ENCODE assay signal across 8 cellular contexts in the genomic region with DNA sequence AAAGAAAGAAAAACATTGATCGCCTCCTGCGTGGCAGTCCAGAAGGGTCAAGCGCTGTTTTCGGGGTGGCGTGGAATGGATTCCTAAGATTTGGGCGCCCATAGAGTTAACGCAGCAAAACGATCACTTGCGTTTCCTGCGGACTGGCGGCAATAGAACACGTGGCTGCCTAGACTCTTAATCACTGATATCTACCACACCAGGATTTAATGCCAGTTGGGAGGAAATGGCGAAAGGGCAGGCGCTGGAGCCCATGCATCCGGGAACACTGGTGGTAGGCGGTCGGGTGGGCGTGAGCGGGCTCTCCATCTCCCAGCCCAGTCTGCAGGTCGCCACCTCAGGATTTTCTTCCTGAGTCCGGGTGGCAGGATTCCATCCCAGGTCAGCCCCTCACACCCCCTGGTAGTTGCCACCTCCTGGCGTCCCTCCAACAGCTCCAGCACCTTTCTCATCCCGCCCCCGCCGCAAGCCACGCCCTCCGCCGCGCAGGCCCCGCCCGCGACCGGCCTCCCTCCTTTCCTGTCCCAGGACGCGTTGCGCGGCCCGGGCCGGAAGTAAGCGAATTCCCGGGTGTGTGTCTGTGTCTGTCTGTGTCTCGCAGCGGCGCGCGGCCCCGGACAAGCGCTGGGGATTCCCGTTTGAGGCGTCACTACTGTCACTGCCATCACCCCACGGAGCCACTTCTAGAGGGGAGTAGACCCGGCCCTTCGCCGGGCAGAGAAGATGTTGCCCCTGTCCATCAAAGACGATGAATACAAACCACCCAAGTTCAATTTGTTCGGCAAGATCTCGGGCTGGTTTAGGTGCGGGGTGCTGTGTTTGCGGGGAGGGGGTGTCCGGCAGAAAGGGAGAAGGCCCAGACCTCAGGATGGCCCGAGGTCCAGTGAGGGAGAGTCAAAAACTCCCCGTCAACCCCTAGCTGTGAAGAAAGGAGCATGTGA. TPM values are rescaled to one million over a fixed set of nuclear protein-coding genes. Genes with fewer than 3 reads are reported as not detected.
DNase-seq lines count a peak whose midpoint lies in the region; ATAC-seq lines count a peak whose summit lies in the region.

Gene SLC30A7 (plus strand): TSS at position 551 of the 941 bp plus-strand sequence. CDS start 173 bp downstream, at position 724.

- peak; percentile 96 for DNase-seq in COLO668 (lab: John Stamatoyannopoulos, UW; ENCODE audit: unreplicated experiment)
- peak; percentile 86 for DNase-seq in HS-27A (ENCODE audit: low read depth)
- peak; percentile 88 for DNase-seq in NK-92 treated with Interleukin-12 subunit alpha and Interleukin-12 subunit beta, amount 100 ng/mL, for 24 hours (lab: John Stamatoyannopoulos, UW)
- peak; percentile 97 for DNase-seq in effector CD8-positive, alpha-beta T cell (lab: John Stamatoyannopoulos, UW)
- peak; percentile 93 to 94 for DNase-seq in lung microvascular endothelial cell (ENCODE audit: low read depth in 2 of 2)
- peak; percentile 96 to 97 (median 96) for DNase-seq in stimulated activated CD4-positive, alpha-beta T cell treated with anti-CD3 and anti-CD28 coated beads, TNF-alpha, amount 100 ng/mL, for 4 hours (ENCODE audit: low read depth in 3 of 3)

- CTCF ChIA-PET in activated CD8-positive, alpha-beta memory T cell treated with anti-CD3 and anti-CD28 coated beads for 36 hours (lab: Charles Lee) = interaction anchor here (1.4 to 1.7 kb wide), 3 partner anchors 395 to 414 kb away, joined by 3 to 4 read pairs (median 3); no protein-coding TSS in a partner anchor

- POLR2A ChIA-PET in activated CD8-positive, alpha-beta memory T cell treated with anti-CD3 and anti-CD28 coated beads for 36 hours (lab: Charles Lee) = interaction anchor here (0.6 to 1.4 kb wide), 4 partner anchors 8 to 926 kb away, joined by 3 to 5 read pairs (median 4); no protein-coding TSS in a partner anchor

- peak; percentile 56 for ATAC-seq in GM19468 (IDR thresholded peaks at IDR 0.05; ENCODE audit: extremely low read depth, unreplicated experiment)

RNA-seq across cellular contexts. Expression of gene SLC30A7, which starts in this region (rescaled TPM):
- total RNA-seq in activated CD8-positive, alpha-beta memory T cell treated with anti-CD3 and anti-CD28 coated beads for 36 hours = 10 to 100 TPM; 48.6 to 52.1 TPM
- 22.0 and 27.4 TPM in 2 replicates for total RNA-seq in lung microvascular endothelial cell

Comparison
In these comparisons a context has a peak if more than half of its experiments do, and no peak if none do; other contexts are left out.
1. Peak in every context shown above with its lines: DNase-seq and ATAC-seq.